8 cellular contexts compared by ENCODE assay signal in genomic region chr9:35749515-35750255, GRCh38. TPM values are rescaled to one million over a fixed set of nuclear protein-coding genes. Genes with fewer than 3 reads are reported as not detected.
DNase-seq lines count a peak whose midpoint lies in the region; ATAC-seq and TF ChIP-seq lines count a peak whose summit lies in the region.

No MANE protein-coding gene starts in this region.

- peak; percentile 30 for DNase-seq in T-helper 2 cell treated with Interferon-gamma antibody and Interleukin-4, amounts not matched to agents 5 μg/mL and 100 μg/mL, for 36 hours (ENCODE audit: low spot score)
- peak; percentile 48 for DNase-seq in central memory CD4-positive, alpha-beta T cell
- DNase-seq in left lung (peak in 1 of 2 donors; percentile 54), KG1 (lab: John Stamatoyannopoulos, UW) (no peak)
- peak; percentile 16 to 63 (median 48) for DNase-seq in stimulated activated naive CD4-positive, alpha-beta T cell (lab: John Stamatoyannopoulos, UW)

- TF ChIP-seq CTCF in left lung (IDR thresholded peaks at IDR 0.05): no peak

- H3K4me3 ChIP-seq in ACC112 (ENCODE audit: low read depth, low read length): peak overlapping the region; percentile 85
- H3K4me3 ChIP-seq in left lung: peak overlapping the region; percentile 83 to 93

- peak overlapping the region; percentile 80 for H2AFZ ChIP-seq in ACC112 (ENCODE audit: low read length, unreplicated experiment)

- H3K27me3 Mint-ChIP-seq in T-helper 2 cell treated with Interferon-gamma antibody and Interleukin-4, amounts not matched to agents 5 μg/mL and 100 μg/mL, for 36 hours (ENCODE audit: low read depth): no peaks in the 10 kb centered on the region

- no peaks in the 10 kb centered on the region for H3K9me3 Mint-ChIP-seq in T-helper 2 cell treated with Interferon-gamma antibody and Interleukin-4, amounts not matched to agents 5 μg/mL and 100 μg/mL, for 36 hours

- H3K36me3 ChIP-seq in ACC112 (ENCODE audit: insufficient read depth, low read length): peaks cover 6% of the 10 kb centered on the region; the same call in 1 of the 2 replicates
- H3K36me3 ChIP-seq in left lung: peaks cover 0 to 44% of the 10 kb centered on the region in 2 donors

- peaks cover 31% of the 10 kb centered on the region for H3K36me3 Mint-ChIP-seq in T-helper 2 cell treated with Interferon-gamma antibody and Interleukin-4, amounts not matched to agents 5 μg/mL and 100 μg/mL, for 36 hours (ENCODE audit: low read depth)

- H3K79me2 ChIP-seq in ACC112 (ENCODE audit: control insufficient read depth, insufficient read depth, low read length, unreplicated experiment): peaks cover 35% of the 10 kb centered on the region

- intact Hi-C loops in left lung (cut with DNase I): no loop called here

- ATAC-seq in GM18909 (IDR thresholded peaks at IDR 0.05; ENCODE audit: poor library complexity, unreplicated experiment) (peak; percentile 45), HG03175 (IDR thresholded peaks at IDR 0.05; ENCODE audit: unreplicated experiment) (peak; percentile 40), left lung (peak; percentile 65)

- H3K27ac Mint-ChIP-seq in T-helper 2 cell treated with Interferon-gamma antibody and Interleukin-4, amounts not matched to agents 5 μg/mL and 100 μg/mL, for 36 hours: peak overlapping the region; percentile 88

- H3K27ac ChIP-seq in ACC112 (ENCODE audit: low read depth, low read length) (peak overlapping the region; percentile 71; the same call in 1 of the 2 replicates), left lung (peak overlapping the region; percentile 90 to 91)

- H3K9me3 ChIP-seq in left lung: no peaks in the 10 kb centered on the region

- H3K27me3 ChIP-seq in ACC112 (ENCODE audit: insufficient read depth, low read length) (no peaks in the 10 kb centered on the region), left lung (no peaks in the 10 kb centered on the region)

- peak overlapping the region; percentile 95 for H3K4me3 Mint-ChIP-seq in T-helper 2 cell treated with Interferon-gamma antibody and Interleukin-4, amounts not matched to agents 5 μg/mL and 100 μg/mL, for 36 hours

- peaks cover 36% of the 10 kb centered on the region for H3K4me1 Mint-ChIP-seq in T-helper 2 cell treated with Interferon-gamma antibody and Interleukin-4, amounts not matched to agents 5 μg/mL and 100 μg/mL, for 36 hours (ENCODE audit: low read depth)

- H3K4me1 ChIP-seq in ACC112 (ENCODE audit: control insufficient read depth, insufficient read depth, low read length, unreplicated experiment): peaks cover 16% of the 10 kb centered on the region
- peaks cover 27 to 53% of the 10 kb centered on the region in 2 donors for H3K4me1 ChIP-seq in left lung

RNA-seq across cellular contexts. Expression of gene RGP1, which starts 0.6 kb away (rescaled TPM):
- 10 to 100 TPM; 26.9 to 30.3 TPM for total RNA-seq in left lung

RNA-seq across cellular contexts. Expression of gene GBA2, which starts 0.7 kb away (rescaled TPM):
- 10 to 100 TPM; 63.3 to 71.4 TPM for total RNA-seq in left lung

RNA-seq across cellular contexts. Expression of gene MSMP, which starts 4.4 kb away (rescaled TPM):
- 1 to 10 TPM in 1 of 2 donors, not detected in 1; 1.1 TPM for total RNA-seq in left lung

RNA-seq across cellular contexts. Expression of gene CREB3, which starts 17.2 kb away (rescaled TPM):
- 10 to 100 TPM; 39.3 to 42.4 TPM for total RNA-seq in left lung

RNA-seq across cellular contexts. Expression of gene TLN1, which starts 17.7 kb away (rescaled TPM):
- 100 to 1,000 TPM; 314 to 471 TPM for total RNA-seq in left lung
